In the genomic region with DNA sequence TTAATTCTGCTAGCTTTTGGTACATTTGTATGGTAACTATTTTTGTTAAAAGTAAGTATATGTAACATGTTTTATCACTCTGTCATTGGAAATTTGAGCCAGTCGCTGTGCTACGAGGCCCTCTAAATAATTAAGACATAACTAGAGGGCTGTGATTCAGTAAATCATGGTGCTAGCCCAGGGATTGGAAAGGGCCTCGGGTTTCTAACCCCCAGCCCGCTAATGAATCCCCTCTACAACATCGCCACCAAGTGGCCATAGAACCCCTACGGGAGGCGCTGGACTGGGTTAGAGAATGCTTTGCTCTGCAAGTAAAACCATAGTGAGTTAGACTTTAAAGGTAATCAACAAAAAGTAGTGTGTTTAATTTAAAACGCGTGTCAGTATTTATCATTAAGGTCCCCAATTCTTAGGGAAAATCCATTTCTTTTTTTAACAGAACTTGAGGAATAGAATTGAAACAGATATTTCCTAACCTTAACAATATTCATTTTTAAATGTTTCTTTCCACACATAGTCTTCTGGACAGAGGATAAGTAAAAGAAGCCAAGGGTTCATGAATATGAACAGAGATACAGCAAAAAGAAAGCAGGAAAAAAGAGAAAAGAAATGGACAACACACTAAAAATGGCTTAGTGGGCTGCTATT, we compare ENCODE assay signal across 9 cellular contexts.
DNase-seq lines count a peak whose midpoint lies in the region; ATAC-seq and TF ChIP-seq lines count a peak whose summit lies in the region.
"Had no signal": no experiment of that assay in that cellular context is flagged by ENCODE, and none has a peak within 500 bp of the region (broad histone marks: within the 10 kb centered on the region; RNA-seq: fewer than 3 reads in every experiment).

No MANE protein-coding gene starts in this region.

- H3K4me3 ChIP-seq in GM12875 (ENCODE audit: low read depth, low read length) (no peak overlapping the region), endodermal cell (ENCODE audit: low read length) (no peak overlapping the region), osteoblast (ENCODE audit: insufficient read depth, low read length) (no peak overlapping the region), gastrocnemius medialis (no peak overlapping the region)

- peaks cover 5% of the 10 kb centered on the region for H3K9me3 Mint-ChIP-seq in endodermal cell

- peaks cover 10% of the 10 kb centered on the region for H3K4me1 Mint-ChIP-seq in endodermal cell

- H3K36me3 ChIP-seq in endodermal cell (ENCODE audit: control insufficient read depth, insufficient read depth, low read length) (no peaks in the 10 kb centered on the region), osteoblast (ENCODE audit: insufficient read depth, low read length) (no peaks in the 10 kb centered on the region), gastrocnemius medialis (no peaks in the 10 kb centered on the region)
- H3K36me3 ChIP-seq: neutrophil had no signal

- H3K4me1 ChIP-seq in endodermal cell (ENCODE audit: control insufficient read depth, insufficient read depth, low read length): no peaks in the 10 kb centered on the region
- H3K4me1 ChIP-seq in osteoblast (ENCODE audit: insufficient read depth, low read length): no peaks in the 10 kb centered on the region
- H3K4me1 ChIP-seq in gastrocnemius medialis: no peaks in the 10 kb centered on the region

- no peaks in the 10 kb centered on the region for H3K27me3 ChIP-seq in endodermal cell (ENCODE audit: control insufficient read depth, insufficient read depth, low read length, poor library complexity, severe bottlenecking)
- H3K27me3 ChIP-seq in osteoblast (ENCODE audit: insufficient read depth, low read length): no peaks in the 10 kb centered on the region
- no peaks in the 10 kb centered on the region for H3K27me3 ChIP-seq in gastrocnemius medialis
- H3K27me3 ChIP-seq: neutrophil had no signal

- peak overlapping the region; percentile 60 for H2AFZ ChIP-seq in osteoblast (ENCODE audit: low read length)

- H3K9me3 ChIP-seq in endodermal cell (ENCODE audit: control insufficient read depth, low read length) (no peaks in the 10 kb centered on the region), osteoblast (ENCODE audit: low read depth, low read length) (no peaks in the 10 kb centered on the region), gastrocnemius medialis (no peaks in the 10 kb centered on the region)
- H3K9me3 ChIP-seq: neutrophil had no signal

- H3K9ac ChIP-seq in endodermal cell (ENCODE audit: extremely low read depth, low read length, poor library complexity, severe bottlenecking): no peak overlapping the region

- TF ChIP-seq CTCF in GM12875 (IDR thresholded peaks at IDR 0.05; ENCODE audit: borderline replicate concordance, insufficient read depth, low read depth, low read length) (0 out of 2 replicates have a peak, but pooled peaks have one; percentile 27), endodermal cell (conservative IDR thresholded peaks at IDR 0.05) (peak; percentile 98), osteoblast (IDR thresholded peaks at IDR 0.05; ENCODE audit: extremely low read depth, low read depth, low read length) (peak; percentile 61), gastrocnemius medialis (IDR thresholded peaks at IDR 0.05 in 4 of 5, conservative IDR thresholded peaks at IDR 0.05 in 1 of 5) (peak in 2 of 5 experiments; percentile 21 to 31)

- in situ Hi-C loops in gastrocnemius medialis (cut with MboI; ENCODE audit: low sequenced_read_pairs in 4 of 4): loop anchor here in 1 of 4 donors (25.0 kb wide), 1 partner anchor 90 kb away; no protein-coding TSS in a partner anchor

- intact Hi-C loops in gastrocnemius medialis (cut with DNase I; ENCODE audit: low total_unique reads): no loop called here

- 7 to 20% methylated on average over 2 to 9 of the region's 9 CpGs for WGBS in endodermal cell (ENCODE audit: insufficient coverage in 1 of 2, insufficient read length in 1 of 2), 2 experiments

- H4K20me1 ChIP-seq in osteoblast (ENCODE audit: insufficient read depth, low read length): no peaks in the 10 kb centered on the region

- H3K27me3 Mint-ChIP-seq in endodermal cell (ENCODE audit: insufficient read depth): no peaks in the 10 kb centered on the region

- DNase-seq in NCI-H460 (ENCODE audit: extremely low read depth, low read depth) (peak; percentile 27), endodermal cell (peak; percentile 94), osteoblast (ENCODE audit: insufficient read length, low spot score, missing footprints) (no peak), gastrocnemius medialis (no peak), OCI-M2 (lab: John Stamatoyannopoulos, UW; ENCODE audit: unreplicated experiment) (no peak)
- DNase-seq in stimulated activated naive CD8-positive, alpha-beta T cell treated with anti-CD3 and anti-CD28 coated beads, Interleukin-15, Interleukin-2, amounts not matched to agents 100 U/mL and 50 U/mL, for 24 hours: no peak

- no peaks in the 10 kb centered on the region for H3K79me2 ChIP-seq in osteoblast (ENCODE audit: insufficient read depth, low read length)

- no peak for TF ChIP-seq POLR2A in gastrocnemius medialis (IDR thresholded peaks at IDR 0.05)

- no peak for ATAC-seq in GM18868 (IDR thresholded peaks at IDR 0.05; ENCODE audit: unreplicated experiment)
- no peak for ATAC-seq in gastrocnemius medialis
- ATAC-seq in stimulated activated naive CD8-positive, alpha-beta T cell treated with anti-CD3 and anti-CD28 coated beads, Interleukin-15, Interleukin-2, amounts not matched to agents 100 U/mL and 50 U/mL, for 24 hours: no peak

- H3K4me2 ChIP-seq in osteoblast (ENCODE audit: insufficient read depth, low read length): no peak overlapping the region

- H3K4me3 Mint-ChIP-seq in endodermal cell: no peak overlapping the region

- H3K36me3 Mint-ChIP-seq in endodermal cell (ENCODE audit: low read depth): no peaks in the 10 kb centered on the region

- H3K27ac Mint-ChIP-seq in endodermal cell: no peak overlapping the region

- H3K27ac ChIP-seq in endodermal cell (ENCODE audit: low read depth, low read length): no peak overlapping the region
- H3K27ac ChIP-seq in osteoblast (ENCODE audit: low read depth, low read length): no peak overlapping the region
- H3K27ac ChIP-seq in gastrocnemius medialis: no peak overlapping the region
- H3K27ac ChIP-seq: neutrophil had no signal

Comparison
In these comparisons a context has a peak if more than half of its experiments do, and no peak if none do; other contexts are left out.
1. DNase-seq: peak in NCI-H460 (single experiment) and endodermal cell (single experiment); none in osteoblast (single experiment), gastrocnemius medialis (0 of 2), OCI-M2 (single experiment) and stimulated activated naive CD8-positive, alpha-beta T cell treated with anti-CD3 and anti-CD28 coated beads, Interleukin-15, Interleukin-2, amounts not matched to agents 100 U/mL and 50 U/mL, for 24 hours (single experiment).